Comparison of ENCODE assay signal across 12 cellular contexts in the genomic region with DNA sequence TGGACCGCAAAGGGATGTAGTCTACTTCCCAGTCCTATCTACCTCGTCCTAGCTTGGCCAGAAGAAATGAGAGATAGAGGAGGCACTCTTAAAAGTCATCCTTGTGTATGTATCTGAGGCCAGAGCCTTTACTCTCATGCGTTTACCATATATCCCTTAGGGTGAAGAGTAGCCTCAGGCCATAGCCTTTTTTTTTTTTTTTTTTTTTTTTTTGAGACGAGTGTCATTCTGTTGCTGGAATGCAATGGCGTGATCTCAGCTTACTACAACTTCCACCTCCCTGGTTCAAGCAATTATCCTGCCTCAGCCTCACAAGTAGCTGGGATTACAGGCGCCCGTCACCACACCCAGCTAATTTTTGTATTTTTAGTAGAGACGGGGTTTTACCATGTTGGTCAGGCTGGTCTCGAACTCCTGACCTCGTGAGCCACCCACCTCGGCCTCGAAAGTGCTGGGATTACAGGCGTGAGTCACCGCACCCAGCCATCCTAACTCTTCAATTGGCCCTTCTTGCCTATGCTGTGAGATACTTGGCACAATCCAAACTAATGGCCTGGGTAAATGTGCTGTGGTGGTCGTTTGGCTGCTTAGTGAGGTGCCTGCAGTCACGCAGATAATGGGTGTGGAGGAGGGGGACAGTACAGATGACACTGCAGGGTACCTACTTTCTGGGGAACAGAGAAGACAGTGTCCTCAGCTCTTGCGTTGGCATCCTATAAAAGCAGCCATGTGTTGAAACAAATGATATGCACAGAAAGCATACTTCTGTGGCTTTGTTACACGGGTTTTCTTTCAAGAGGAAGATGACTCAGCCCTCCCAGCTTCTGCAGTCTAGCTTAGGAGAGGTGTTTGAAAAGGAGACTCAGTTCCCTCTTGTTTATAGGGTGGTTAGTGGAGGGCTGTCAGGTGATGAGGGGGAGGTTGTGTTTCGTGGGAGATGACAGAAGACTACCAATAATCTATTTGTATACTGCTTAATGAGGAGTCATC. TPM values are rescaled to one million over a fixed set of nuclear protein-coding genes. Genes with fewer than 3 reads are reported as not detected.
DNase-seq lines count a peak whose midpoint lies in the region; FAIRE-seq and TF ChIP-seq lines count a peak whose summit lies in the region.
"Had no signal": no experiment of that assay in that cellular context is flagged by ENCODE, and none has a peak within 500 bp of the region (broad histone marks: within the 10 kb centered on the region; RNA-seq: fewer than 3 reads in every experiment).

No MANE protein-coding gene starts in this region.

- no peaks in the 10 kb centered on the region for H4K20me1 ChIP-seq in neural progenitor cell (ENCODE audit: low read depth)

- no peak overlapping the region for H3K4me2 ChIP-seq in neural progenitor cell

- no peaks in the 10 kb centered on the region for H3K79me2 ChIP-seq in neural progenitor cell (ENCODE audit: low read depth)
- H3K79me2 ChIP-seq: parathyroid adenoma had no signal

- peak overlapping the region; percentile 79 for H3K27ac Mint-ChIP-seq in activated T-helper 2 cell treated with anti-CD3 and anti-CD28 coated beads, Interferon-gamma antibody, Interleukin-2, Interleukin-4, amounts not matched to agents 10 μg/mL and 5 μg/mL and 100 μg/mL, durations not matched to agents 14 hours and 24 hours and 36 hours
- no peak overlapping the region for H3K27ac Mint-ChIP-seq in neural progenitor cell

- no peak overlapping the region for H2AFZ ChIP-seq in neural progenitor cell (replicated peaks)
- H2AFZ ChIP-seq: parathyroid adenoma had no signal

- H3K27ac ChIP-seq in neural progenitor cell, result no peak overlapping the region
- no peak overlapping the region for H3K27ac ChIP-seq in small intestine (ENCODE audit: low read depth in 1 of 2, low read length in 1 of 2)
- no peak overlapping the region for H3K27ac ChIP-seq in testis
- H3K27ac ChIP-seq: parathyroid adenoma, Peyer's patch had no signal

- no peak overlapping the region for H3K4me3 Mint-ChIP-seq in activated T-helper 2 cell treated with anti-CD3 and anti-CD28 coated beads, Interferon-gamma antibody, Interleukin-2, Interleukin-4, amounts not matched to agents 10 μg/mL and 5 μg/mL and 100 μg/mL, durations not matched to agents 14 hours and 24 hours and 36 hours (ENCODE audit: low read depth)
- no peak overlapping the region for H3K4me3 Mint-ChIP-seq in neural progenitor cell

- H3K9me3 ChIP-seq in neural progenitor cell (ENCODE audit: low read depth), result no peaks in the 10 kb centered on the region
- H3K9me3 ChIP-seq in small intestine (ENCODE audit: control insufficient read depth, low read depth), result no peaks in the 10 kb centered on the region
- H3K9me3 ChIP-seq in testis, result no peaks in the 10 kb centered on the region
- H3K9me3 ChIP-seq: Peyer's patch had no signal

- H3K9me3 Mint-ChIP-seq in activated T-helper 2 cell treated with anti-CD3 and anti-CD28 coated beads, Interferon-gamma antibody, Interleukin-2, Interleukin-4, amounts not matched to agents 10 μg/mL and 5 μg/mL and 100 μg/mL, durations not matched to agents 14 hours and 24 hours and 36 hours, result no peaks in the 10 kb centered on the region
- peaks cover 4% of the 10 kb centered on the region for H3K9me3 Mint-ChIP-seq in neural progenitor cell

- DNase-seq in AG10803 (ENCODE audit: low read depth), result peak; percentile 31
- DNase-seq in HCEC 1CT, result peak; percentile 55
- no peak for DNase-seq in activated T-helper 2 cell treated with anti-CD3 and anti-CD28 coated beads, Interferon-gamma antibody, Interleukin-2, Interleukin-4, amounts not matched to agents 10 μg/mL and 5 μg/mL and 100 μg/mL, durations not matched to agents 14 hours and 24 hours and 36 hours (ENCODE audit: low spot score)
- DNase-seq in iris pigment epithelial cell (ENCODE audit: low read depth), result peak; percentile 80
- no peak for DNase-seq in neural progenitor cell (ENCODE audit: low spot score)
- DNase-seq in NOMO-1 treated with dmso at 0.1 percent for 144 hours (lab: John Stamatoyannopoulos, UW; ENCODE audit: unreplicated experiment), result no peak
- no peak for DNase-seq in small intestine
- no peak for DNase-seq in testis
- DNase-seq: activated effector memory CD4-positive, alpha-beta T cell treated with anti-CD3 and anti-CD28 coated beads, Interleukin-2, amount 50 U/mL, for 16 hours; Peyer's patch; stimulated activated CD8-positive, alpha-beta memory T cell treated with anti-CD3 and anti-CD28 coated beads, Interleukin-4, amount 100 ng/mL, for 48 hours had no signal

- H3K4me1 Mint-ChIP-seq in activated T-helper 2 cell treated with anti-CD3 and anti-CD28 coated beads, Interferon-gamma antibody, Interleukin-2, Interleukin-4, amounts not matched to agents 10 μg/mL and 5 μg/mL and 100 μg/mL, durations not matched to agents 14 hours and 24 hours and 36 hours (ENCODE audit: low read depth), result peaks cover 13% of the 10 kb centered on the region
- H3K4me1 Mint-ChIP-seq in neural progenitor cell, result peaks cover 30% of the 10 kb centered on the region

- H3K27me3 Mint-ChIP-seq in activated T-helper 2 cell treated with anti-CD3 and anti-CD28 coated beads, Interferon-gamma antibody, Interleukin-2, Interleukin-4, amounts not matched to agents 10 μg/mL and 5 μg/mL and 100 μg/mL, durations not matched to agents 14 hours and 24 hours and 36 hours (ENCODE audit: low read depth), result no peaks in the 10 kb centered on the region
- no peaks in the 10 kb centered on the region for H3K27me3 Mint-ChIP-seq in neural progenitor cell (ENCODE audit: insufficient read depth, low read depth)

- H3K4me1 ChIP-seq in neural progenitor cell (peaks cover 22% of the 10 kb centered on the region), small intestine (ENCODE audit: control insufficient read depth in 2 of 2, insufficient read depth in 1 of 2, low read depth in 1 of 2, low read length in 1 of 2) (no peaks in the 10 kb centered on the region), testis (no peaks in the 10 kb centered on the region)
- H3K4me1 ChIP-seq: Peyer's patch had no signal

- no peak for TF ChIP-seq POLR2A in testis (IDR thresholded peaks at IDR 0.05)

- H3K9ac ChIP-seq in neural progenitor cell, result no peak overlapping the region
- H3K9ac ChIP-seq: parathyroid adenoma had no signal

- H3F3A ChIP-seq in neural progenitor cell (ENCODE audit: low read depth), result peaks cover 22% of the 10 kb centered on the region

- TF ChIP-seq CTCF in AG10803 (conservative IDR thresholded peaks at IDR 0.05; ENCODE audit: low read length), result no peak
- TF ChIP-seq CTCF in neural progenitor cell (IDR thresholded peaks at IDR 0.05), result no peak
- TF ChIP-seq CTCF in testis (IDR thresholded peaks at IDR 0.05), result no peak

- H3K4me3 ChIP-seq in AG10803 (ENCODE audit: low read length), result no peak overlapping the region
- H3K4me3 ChIP-seq in neural progenitor cell, result no peak overlapping the region
- no peak overlapping the region for H3K4me3 ChIP-seq in small intestine (ENCODE audit: low read depth in 1 of 2, low read length in 2 of 2)
- H3K4me3 ChIP-seq in testis, result no peak overlapping the region
- H3K4me3 ChIP-seq: Peyer's patch had no signal

- WGBS in small intestine, 3 donors, result 78 to 89% (median 88%) methylated on average over 19 of the region's 19 CpGs
- WGBS in testis, 2 donors, result 80 to 88% methylated on average over 14 to 19 of the region's 19 CpGs

- no peaks in the 10 kb centered on the region for H3K36me3 ChIP-seq in neural progenitor cell
- H3K36me3 ChIP-seq in small intestine (ENCODE audit: control insufficient read depth in 2 of 2, insufficient read depth in 2 of 2, low read length in 2 of 2), result peaks cover 0 to 4% of the 10 kb centered on the region in 2 donors
- H3K36me3 ChIP-seq in testis (ENCODE audit: low read depth, missing control alignments), result no peaks in the 10 kb centered on the region

- no peaks in the 10 kb centered on the region for H3K27me3 ChIP-seq in neural progenitor cell
- no peaks in the 10 kb centered on the region for H3K27me3 ChIP-seq in small intestine (ENCODE audit: control insufficient read depth in 2 of 2, insufficient read depth in 2 of 2, low read length in 2 of 2)
- H3K27me3 ChIP-seq in testis, result no peaks in the 10 kb centered on the region
- H3K27me3 ChIP-seq: Peyer's patch had no signal

- intact Hi-C loops in activated T-helper 2 cell treated with anti-CD3 and anti-CD28 coated beads, Interferon-gamma antibody, Interleukin-2, Interleukin-4, amounts not matched to agents 10 μg/mL and 5 μg/mL and 100 μg/mL, durations not matched to agents 14 hours and 24 hours and 36 hours (cut with micrococcal nuclease), result no loop called here
- intact Hi-C loops in testis (cut with DNase I; ENCODE audit: low total_unique reads), result no loop called here

- H3K36me3 Mint-ChIP-seq in activated T-helper 2 cell treated with anti-CD3 and anti-CD28 coated beads, Interferon-gamma antibody, Interleukin-2, Interleukin-4, amounts not matched to agents 10 μg/mL and 5 μg/mL and 100 μg/mL, durations not matched to agents 14 hours and 24 hours and 36 hours (ENCODE audit: low read depth), result peaks cover 24% of the 10 kb centered on the region
- peaks cover 9% of the 10 kb centered on the region for H3K36me3 Mint-ChIP-seq in neural progenitor cell

- FAIRE-seq in small intestine (lab: Jason Lieb, UNC), result no peak

RNA-seq across cellular contexts. Expression of a gene that starts 10.4 kb away (rescaled TPM):
- total RNA-seq in activated T-helper 2 cell treated with anti-CD3 and anti-CD28 coated beads, Interferon-gamma antibody, Interleukin-2, Interleukin-4, amounts not matched to agents 10 μg/mL and 5 μg/mL and 100 μg/mL, durations not matched to agents 14 hours and 24 hours and 36 hours, result not detected in 2 replicates
- not detected in 2 replicates for total RNA-seq in neural progenitor cell (ENCODE audit: low replicate concordance)
- polyA plus RNA-seq in small intestine, result not detected
- not detected for total RNA-seq in testis
- polyA plus RNA-seq in testis (ENCODE audit: insufficient read depth, low read depth, low replicate concordance), result not detected
- total RNA-seq: Peyer's patch had no signal

RNA-seq across cellular contexts. Expression of a gene that starts 33.6 kb away (rescaled TPM):
- 33.0 and 33.6 TPM in 2 replicates for total RNA-seq in activated T-helper 2 cell treated with anti-CD3 and anti-CD28 coated beads, Interferon-gamma antibody, Interleukin-2, Interleukin-4, amounts not matched to agents 10 μg/mL and 5 μg/mL and 100 μg/mL, durations not matched to agents 14 hours and 24 hours and 36 hours
- total RNA-seq in neural progenitor cell (ENCODE audit: low replicate concordance) (54.0 and 56.6 TPM in 2 replicates), testis (10 to 100 TPM; 35.4 to 40.6 TPM)
- polyA plus RNA-seq in small intestine (100 to 1,000 TPM in 2 of 3 donors, 10 to 100 TPM in 1; 72.6 to 152 (median 140) TPM), testis (ENCODE audit: insufficient read depth, low read depth, low replicate concordance) (41.2 TPM)

Comparison
In these comparisons a context has a peak if more than half of its experiments do, and no peak if none do; other contexts are left out.
1. DNase-seq: peak in AG10803 (single experiment), HCEC 1CT (single experiment) and iris pigment epithelial cell (single experiment); none in activated T-helper 2 cell treated with anti-CD3 and anti-CD28 coated beads, Interferon-gamma antibody, Interleukin-2, Interleukin-4, amounts not matched to agents 10 μg/mL and 5 μg/mL and 100 μg/mL, durations not matched to agents 14 hours and 24 hours and 36 hours (single experiment), neural progenitor cell (single experiment), NOMO-1 treated with dmso at 0.1 percent for 144 hours (single experiment), small intestine (single experiment) and testis (single experiment).